ENCODE assay signal across 19 cellular contexts in genomic region chrX:24231780-24232179, GRCh38.
DNase-seq lines count a peak whose midpoint lies in the region; ATAC-seq, FAIRE-seq and TF ChIP-seq lines count a peak whose summit lies in the region.
"Had no signal": no experiment of that assay in that cellular context is flagged by ENCODE, and none has a peak within 500 bp of the region (broad histone marks: within the 10 kb centered on the region; RNA-seq: fewer than 3 reads in every experiment).

No MANE protein-coding gene starts in this region.

- no peak overlapping the region for H3K9ac ChIP-seq in K562 (ENCODE audit: insufficient read depth in 1 of 2, low read depth in 2 of 2, low read length in 2 of 2)
- H3K9ac ChIP-seq: BLaER1 treated with 17β-estradiol and CSF1 and Interleukin-3, amounts not matched to agents 10 nM and 100 nM had no signal

- POLR2A ChIA-PET in K562 (lab: Yijun Ruan, JAX), result interaction anchor here (0.6 kb wide), 1 partner anchor 80 kb away, joined by 3 read pairs; no protein-coding TSS in a partner anchor

- TF ChIP-seq EP300 in K562 (IDR thresholded peaks at IDR 0.05; ENCODE audit: low read length), result no peak

- intact Hi-C loops in K562 (cut with micrococcal nuclease) (no loop called here), uterus (cut with DNase I; ENCODE audit: low total_unique reads) (no loop called here)

- DNase-seq in HPDE6-E6E7 (ENCODE audit: extremely low spot score), result peak; percentile 17
- DNase-seq in K562 (ENCODE audit: extremely low read depth in 1 of 4, low spot score in 3 of 4), result no peak
- DNase-seq in hepatocyte (ENCODE audit: low spot score), result no peak
- no peak for DNase-seq in uterus
- no peak for DNase-seq in pons (ENCODE audit: low spot score)
- no peak for DNase-seq in activated CD4-positive, alpha-beta T cell treated with anti-CD3 and anti-CD28 coated beads, Interleukin-2, amount 50 U/mL, for 4 hours
- DNase-seq: CD4-positive, alpha-beta memory T cell; DND-41; GOT3; NCI-H1417; NCI-H1694 treated with DMSO at 0.1 percent for 48 hours; NCI-H2081 treated with DMSO at 0.1 percent for 48 hours; NCI-H2171 treated with DMSO at 0.1 percent for 48 hours; NCI-H524 treated with DMSO at 0.1 percent for 48 hours; Peyer's patch; SHP77 had no signal

- in situ Hi-C loops in K562 (cut with MboI), result no loop called here

- no peaks in the 10 kb centered on the region for H3K79me2 ChIP-seq in K562 (ENCODE audit: control insufficient read depth, insufficient read depth, low read length)
- H3K79me2 ChIP-seq in hepatocyte, result no peaks in the 10 kb centered on the region

- no peak for FAIRE-seq in K562 (lab: Jason Lieb, UNC)
- FAIRE-seq: GM12878 had no signal

- CTCF ChIA-PET in K562 (lab: Yijun Ruan, JAX; ENCODE audit: low intra/inter-chr PET ratio), result no interaction called here

- H3K9me2 ChIP-seq in hepatocyte (replicated peaks; ENCODE audit: insufficient read depth), result no peaks in the 10 kb centered on the region

- no TSS peak for BruUV-seq in K562 (replicated peaks; lab: Mats Ljungman, UMichigan)

- no peak for TF ChIP-seq CTCF in K562 (IDR thresholded peaks at IDR 0.05 in 2 of 3, conservative IDR thresholded peaks at IDR 0.05 in 1 of 3; ENCODE audit: insufficient read depth in 2 of 3, low read depth in 1 of 3, low read length in 3 of 3)
- TF ChIP-seq CTCF in hepatocyte (IDR thresholded peaks at IDR 0.05; ENCODE audit: poor library complexity), result no peak
- TF ChIP-seq CTCF in uterus (IDR thresholded peaks at IDR 0.05), result no peak

- no peak for TF ChIP-seq RAD21 in K562 (CRISPR knock-in tag; conservative IDR thresholded peaks at IDR 0.05 in 1 of 2, IDR thresholded peaks at IDR 0.05 in 1 of 2)

- H3K4me2 ChIP-seq in K562 (ENCODE audit: insufficient read depth, low read length), result no peak overlapping the region
- peak overlapping the region; percentile 41 for H3K4me2 ChIP-seq in hepatocyte

- H4K20me1 ChIP-seq in K562 (replicated peaks; ENCODE audit: control insufficient read depth, insufficient read depth, low read length) (no peaks in the 10 kb centered on the region), hepatocyte (ENCODE audit: insufficient read depth, poor library complexity, severe bottlenecking) (no peaks in the 10 kb centered on the region)
- H4K20me1 ChIP-seq: BLaER1 treated with 17β-estradiol and CSF1 and Interleukin-3, amounts not matched to agents 10 nM and 100 nM had no signal

- TF ChIP-seq POLR2A in K562 (conservative IDR thresholded peaks at IDR 0.05) (no peak), uterus (IDR thresholded peaks at IDR 0.05) (no peak)

- no peak for ATAC-seq in K562
- no peak for ATAC-seq in HG02884 (IDR thresholded peaks at IDR 0.05; ENCODE audit: unreplicated experiment)

- no peaks in the 10 kb centered on the region for H3K9me1 ChIP-seq in K562 (ENCODE audit: control insufficient read depth, insufficient read depth, low read length)

- H3K4me1 ChIP-seq in K562 (replicated peaks in 1 of 2; ENCODE audit: control insufficient read depth in 2 of 2, insufficient read depth in 2 of 2, low read length in 2 of 2) (peaks cover 12 to 25% of the 10 kb centered on the region in 2 experiments; a peak in 4 of 5 replicates), hepatocyte (ENCODE audit: insufficient read depth) (peaks cover 5% of the 10 kb centered on the region), uterus (no peaks in the 10 kb centered on the region)
- H3K4me1 ChIP-seq: Peyer's patch had no signal

- WGBS in K562 (ENCODE audit: insufficient coverage, low coverage, missing lambda C conversion rate), result 11% methylated on average over 1 of the region's 1 CpG
- 59% methylated on average over 1 of the region's 1 CpG for WGBS in hepatocyte (ENCODE audit: low lambda C conversion rate, missing lambda C conversion rate)

- H3K9me3 ChIP-seq in K562 (replicated peaks; ENCODE audit: control insufficient read depth, insufficient read depth, low read depth, low read length), result no peaks in the 10 kb centered on the region
- no peaks in the 10 kb centered on the region for H3K9me3 ChIP-seq in hepatocyte (ENCODE audit: low read depth)
- no peaks in the 10 kb centered on the region for H3K9me3 ChIP-seq in uterus
- H3K9me3 ChIP-seq: Peyer's patch had no signal

- H3K27ac ChIP-seq in K562 (ENCODE audit: extremely low read depth, low read depth, low read length), result peak overlapping the region; percentile 80; the same call in 1 of the 3 replicates
- H3K27ac ChIP-seq in hepatocyte, result peak overlapping the region; percentile 40
- peak overlapping the region; percentile 13 to 30 for H3K27ac ChIP-seq in uterus
- H3K27ac ChIP-seq: BLaER1 treated with 17β-estradiol and CSF1 and Interleukin-3, amounts not matched to agents 10 nM and 100 nM; Peyer's patch had no signal

- H2AFZ ChIP-seq in K562 (ENCODE audit: low read depth, low read length) (peak overlapping the region; percentile 73; the same call in 1 of the 2 replicates), hepatocyte (no peak overlapping the region)

- no peak overlapping the region for H3K4me3 ChIP-seq in K562
- H3K4me3 ChIP-seq in hepatocyte, result no peak overlapping the region
- H3K4me3 ChIP-seq in uterus, result no peak overlapping the region
- H3K4me3 ChIP-seq: BLaER1 treated with 17β-estradiol and CSF1 and Interleukin-3, amounts not matched to agents 10 nM and 100 nM; GM12878; Peyer's patch had no signal

- H3K27me3 ChIP-seq in K562 (ENCODE audit: control insufficient read depth in 2 of 2, insufficient read depth in 2 of 2, low read length in 2 of 2), result no peaks in the 10 kb centered on the region
- H3K27me3 ChIP-seq in hepatocyte, result no peaks in the 10 kb centered on the region
- no peaks in the 10 kb centered on the region for H3K27me3 ChIP-seq in uterus
- H3K27me3 ChIP-seq: BLaER1 treated with 17β-estradiol and CSF1 and Interleukin-3, amounts not matched to agents 10 nM and 100 nM; Peyer's patch had no signal

- H3K36me3 ChIP-seq in K562 (ENCODE audit: control insufficient read depth, insufficient read depth, low read length) (no peaks in the 10 kb centered on the region), hepatocyte (replicated peaks; ENCODE audit: insufficient read depth, low read depth) (no peaks in the 10 kb centered on the region), uterus (no peaks in the 10 kb centered on the region)
- H3K36me3 ChIP-seq: BLaER1 treated with 17β-estradiol and CSF1 and Interleukin-3, amounts not matched to agents 10 nM and 100 nM; Peyer's patch had no signal

TF ChIP-seq in K562, 482 proteins besides CTCF, POLR2A, EP300 and RAD21 (continues in another document):
- TF ChIP-seq MITF (IDR thresholded peaks at IDR 0.05) (no peak), RAD51 (IDR thresholded peaks at IDR 0.05; ENCODE audit: borderline replicate concordance, low read depth) (no peak), NCOA6 (IDR thresholded peaks at IDR 0.05) (no peak; the same call in 1 of the 2 replicates), ZSCAN29 (IDR thresholded peaks at IDR 0.05) (no peak), MXD1 (CRISPR knock-in tag; IDR thresholded peaks at IDR 0.05; ENCODE audit: borderline replicate concordance, poor library complexity, severe bottlenecking) (no peak), ELK3 (CRISPR knock-in tag; IDR thresholded peaks at IDR 0.05) (no peak), HNRNPK (IDR thresholded peaks at IDR 0.05; ENCODE audit: low read depth, low read length, poor library complexity, severe bottlenecking) (no peak)

Comparison
In these comparisons a context has a peak if more than half of its experiments do, and no peak if none do; other contexts are left out.
1. H3K27ac ChIP-seq: peak in every context shown above with its lines; median percentile 80 in K562; 40 in hepatocyte; 22 in uterus.